In genomic region chr6:36035240-36035639, GRCh38 we compare ENCODE assay signal across 24 cellular contexts. TPM values are rescaled to one million over a fixed set of nuclear protein-coding genes. Genes with fewer than 3 reads are reported as not detected.
DNase-seq lines count a peak whose midpoint lies in the region; ATAC-seq and TF ChIP-seq lines count a peak whose summit lies in the region.
"Had no signal": no experiment of that assay in that cellular context is flagged by ENCODE, and none has a peak within 500 bp of the region (broad histone marks: within the 10 kb centered on the region; RNA-seq: fewer than 3 reads in every experiment).

No MANE protein-coding gene starts in this region.

- H4K5ac ChIP-seq in mesendoderm (ENCODE audit: low read length) = no peak overlapping the region

- H3K36me3 ChIP-seq in PC-3 (ENCODE audit: low read depth, low read length) (no peaks in the 10 kb centered on the region), mesendoderm (ENCODE audit: control insufficient read depth, insufficient read depth, low read length) (no peaks in the 10 kb centered on the region)
- H3K36me3 ChIP-seq: HAP-1, thyroid gland had no signal

- peaks cover 13% of the 10 kb centered on the region for H3K36me3 Mint-ChIP-seq in stimulated activated naive CD8-positive, alpha-beta T cell treated with anti-CD3 and anti-CD28 coated beads, Interleukin-15, Interleukin-2, amounts not matched to agents 100 ng/mL and 50 ng/mL, for 24 hours (ENCODE audit: low read depth)
- H3K36me3 Mint-ChIP-seq in WTC11 (no peaks in the 10 kb centered on the region), immature natural killer cell (peaks cover 0 to 3% (median 0%) of the 10 kb centered on the region in 3 donors)
- H3K36me3 Mint-ChIP-seq: naive B cell had no signal

- H3K18ac ChIP-seq in mesendoderm (ENCODE audit: low read length) = no peak overlapping the region

- H3K4me1 ChIP-seq in PC-3 (ENCODE audit: insufficient read depth, low read length) (peaks cover 3% of the 10 kb centered on the region; the same call in 1 of the 2 replicates), mesendoderm (ENCODE audit: control insufficient read depth, low read depth, low read length) (no peaks in the 10 kb centered on the region)

- no peaks in the 10 kb centered on the region for H3K9me2 ChIP-seq in PC-3 (replicated peaks; ENCODE audit: low read length)

- no peak overlapping the region for H2AK5ac ChIP-seq in mesendoderm (ENCODE audit: low read length)

- H2BK5ac ChIP-seq in mesendoderm (ENCODE audit: low read length) = no peak overlapping the region

- intact Hi-C loops in PC-3 (cut with micrococcal nuclease) = no loop called here

- peak overlapping the region; percentile 52 for H3K27ac Mint-ChIP-seq in stimulated activated naive CD8-positive, alpha-beta T cell treated with anti-CD3 and anti-CD28 coated beads, Interleukin-15, Interleukin-2, amounts not matched to agents 100 ng/mL and 50 ng/mL, for 24 hours
- H3K27ac Mint-ChIP-seq in WTC11 (peak overlapping the region; percentile 25; the same call in 1 of the 2 replicates), immature natural killer cell (peak overlapping the region in 5 of 6 donors; percentile 1 to 33 (median 16))
- H3K27ac Mint-ChIP-seq: activated B cell treated with CpG ODN at 0.5 μM for 24 hours; stimulated activated naive B cell treated with anti-CD40 and anti-IgM and Interleukin-4, amounts not matched to agents 10 μg/mL and 1 μg/mL and 100 μg/mL, for 72 hours had no signal

- CTCF ChIA-PET in WTC11 (lab: Charles Lee) (no interaction called here), PC-3 (lab: Charles Lee) (no interaction called here)

- no peak overlapping the region for H3K4ac ChIP-seq in mesendoderm (ENCODE audit: low read depth, low read length)

- H3K9ac ChIP-seq in PC-3 (ENCODE audit: low read length) = no peak overlapping the region
- H3K9ac ChIP-seq in mesendoderm (ENCODE audit: low read length) = no peak overlapping the region

- TF ChIP-seq CTCF in WTC11 (IDR thresholded peaks at IDR 0.05) (no peak), PC-3 (conservative IDR thresholded peaks at IDR 0.05; ENCODE audit: low read depth, low read length) (no peak), GM20000 (IDR thresholded peaks at IDR 0.05; ENCODE audit: extremely low read depth, missing control alignments) (no peak)

- ATAC-seq in stimulated activated naive CD8-positive, alpha-beta T cell treated with anti-CD3 and anti-CD28 coated beads, Interleukin-15, Interleukin-2, amounts not matched to agents 100 U/mL and 50 U/mL, for 24 hours = no peak
- no peak for ATAC-seq in WTC11
- no peak for ATAC-seq in PC-3
- ATAC-seq: foreskin keratinocyte; SK-N-SH treated with all-trans-retinoic acid at 6 μM for 48 hours; stimulated activated naive B cell treated with anti-CD40 and anti-IgM and Interleukin-4, amounts not matched to agents 10 μg/mL and 1 μg/mL and 100 μg/mL, for 72 hours had no signal

- no peak overlapping the region for H4K8ac ChIP-seq in mesendoderm (ENCODE audit: low read depth, low read length)

- peaks cover 100% of the 10 kb centered on the region for H3K79me2 ChIP-seq in PC-3 (ENCODE audit: low read length)
- H3K79me2 ChIP-seq in mesendoderm (ENCODE audit: control insufficient read depth, insufficient read depth, low read length) = peaks cover 37% of the 10 kb centered on the region

- H3K27me3 Mint-ChIP-seq in stimulated activated naive CD8-positive, alpha-beta T cell treated with anti-CD3 and anti-CD28 coated beads, Interleukin-15, Interleukin-2, amounts not matched to agents 100 ng/mL and 50 ng/mL, for 24 hours = no peaks in the 10 kb centered on the region
- no peaks in the 10 kb centered on the region for H3K27me3 Mint-ChIP-seq in WTC11 (ENCODE audit: low read depth)
- H3K27me3 Mint-ChIP-seq in immature natural killer cell (ENCODE audit: low read depth in 3 of 3) = peaks cover 0 to 2% (median 0%) of the 10 kb centered on the region in 3 donors
- H3K27me3 Mint-ChIP-seq: activated B cell treated with CpG ODN at 0.5 μM for 24 hours; naive B cell; stimulated activated naive B cell treated with anti-CD40 and anti-IgM and Interleukin-4, amounts not matched to agents 10 μg/mL and 1 μg/mL and 100 μg/mL, for 72 hours had no signal

- H3F3A ChIP-seq in PC-3 (ENCODE audit: low read length, unreplicated experiment) = no peaks in the 10 kb centered on the region

- peaks cover 87% of the 10 kb centered on the region for H3K4me1 Mint-ChIP-seq in stimulated activated naive CD8-positive, alpha-beta T cell treated with anti-CD3 and anti-CD28 coated beads, Interleukin-15, Interleukin-2, amounts not matched to agents 100 ng/mL and 50 ng/mL, for 24 hours (ENCODE audit: low read depth)
- H3K4me1 Mint-ChIP-seq in WTC11 = peaks cover 33% of the 10 kb centered on the region
- peaks cover 77 to 92% of the 10 kb centered on the region in 2 donors for H3K4me1 Mint-ChIP-seq in immature natural killer cell

- H3K79me1 ChIP-seq in mesendoderm (ENCODE audit: low read length) = peaks cover 16% of the 10 kb centered on the region

- H3K4me2 ChIP-seq in PC-3 (ENCODE audit: low read length) (no peak overlapping the region), mesendoderm (ENCODE audit: low read length) (no peak overlapping the region)

- POLR2A ChIA-PET in WTC11 (lab: Charles Lee) = interaction anchor here (0.6 kb wide), 1 partner anchor 9 kb away, joined by 7 read pairs; no protein-coding TSS in a partner anchor
- POLR2A ChIA-PET in PC-3 (lab: Charles Lee; ENCODE audit: unreplicated experiment) = interaction anchor here (0.6 to 0.7 kb wide), 2 partner anchors 38 to 263 kb away, joined by 3 to 7 read pairs; no protein-coding TSS in a partner anchor

- H3K27me3 ChIP-seq in PC-3 (ENCODE audit: low read length) = no peaks in the 10 kb centered on the region
- no peaks in the 10 kb centered on the region for H3K27me3 ChIP-seq in mesendoderm (ENCODE audit: insufficient read depth, low read length, poor library complexity)
- H3K27me3 ChIP-seq: foreskin keratinocyte, thyroid gland had no signal

- H2AFZ ChIP-seq in PC-3 (ENCODE audit: low read length) = no peak overlapping the region

- H2BK120ac ChIP-seq in mesendoderm (ENCODE audit: low read depth, low read length) = no peak overlapping the region

- no peak for DNase-seq in stimulated activated naive CD8-positive, alpha-beta T cell treated with anti-CD3 and anti-CD28 coated beads, Interleukin-15, Interleukin-2, amounts not matched to agents 100 U/mL and 50 U/mL, for 24 hours
- no peak for DNase-seq in WTC11 (ENCODE audit: low spot score)
- DNase-seq in immature natural killer cell = no peak
- no peak for DNase-seq in PC-3
- no peak for DNase-seq in mesendoderm
- no peak for DNase-seq in GM20000 (ENCODE audit: low spot score)
- DNase-seq: activated B cell treated with CpG ODN at 0.5 μM for 24 hours; activated CD8-positive, alpha-beta memory T cell treated with anti-CD3 and anti-CD28 coated beads for 24 hours; DMS53; foreskin keratinocyte; hippocampal formation; islet precursor cell; Kasumi-1; naive B cell; NCI-H2081 treated with DMSO at 0.1 percent for 48 hours; posterior cingulate gyrus; stimulated activated naive B cell treated with anti-CD40 and anti-IgM and Interleukin-4, amounts not matched to agents 10 μg/mL and 1 μg/mL and 100 μg/mL, for 72 hours; T-helper 9 cell; thyroid gland had no signal

- H3K4me3 Mint-ChIP-seq in stimulated activated naive CD8-positive, alpha-beta T cell treated with anti-CD3 and anti-CD28 coated beads, Interleukin-15, Interleukin-2, amounts not matched to agents 100 ng/mL and 50 ng/mL, for 24 hours = no peak overlapping the region
- H3K4me3 Mint-ChIP-seq in WTC11 = no peak overlapping the region
- peak overlapping the region in 3 of 5 donors; percentile 6 to 72 (median 25) for H3K4me3 Mint-ChIP-seq in immature natural killer cell
- H3K4me3 Mint-ChIP-seq: activated B cell treated with CpG ODN at 0.5 μM for 24 hours; stimulated activated naive B cell treated with anti-CD40 and anti-IgM and Interleukin-4, amounts not matched to agents 10 μg/mL and 1 μg/mL and 100 μg/mL, for 72 hours had no signal

- no peak overlapping the region for H2BK15ac ChIP-seq in mesendoderm (replicated peaks; ENCODE audit: low read depth)

- H3K4me3 ChIP-seq in PC-3 (ENCODE audit: low read length) = no peak overlapping the region
- no peak overlapping the region for H3K4me3 ChIP-seq in mesendoderm (ENCODE audit: low read length)
- H3K4me3 ChIP-seq: HAP-1, thyroid gland had no signal

- H3K56ac ChIP-seq in mesendoderm (ENCODE audit: low read length) = no peak overlapping the region

- no CpG with 5 or more reads among the region's 3 CpGs for WGBS in mesendoderm (ENCODE audit: extremely low coverage, insufficient coverage, low lambda C conversion rate)

- H3K27ac ChIP-seq in PC-3 (ENCODE audit: low read length) (no peak overlapping the region), mesendoderm (ENCODE audit: low read depth, low read length) (no peak overlapping the region)
- H3K27ac ChIP-seq: foreskin keratinocyte had no signal

- no peaks in the 10 kb centered on the region for H3K9me3 ChIP-seq in PC-3 (ENCODE audit: low read length)
- H3K9me3 ChIP-seq: HAP-1, thyroid gland had no signal

- no peaks in the 10 kb centered on the region for H3K9me3 Mint-ChIP-seq in stimulated activated naive CD8-positive, alpha-beta T cell treated with anti-CD3 and anti-CD28 coated beads, Interleukin-15, Interleukin-2, amounts not matched to agents 100 ng/mL and 50 ng/mL, for 24 hours
- H3K9me3 Mint-ChIP-seq in WTC11 (no peaks in the 10 kb centered on the region), immature natural killer cell (no peaks in the 10 kb centered on the region)
- H3K9me3 Mint-ChIP-seq: activated B cell treated with CpG ODN at 0.5 μM for 24 hours; naive B cell; stimulated activated naive B cell treated with anti-CD40 and anti-IgM and Interleukin-4, amounts not matched to agents 10 μg/mL and 1 μg/mL and 100 μg/mL, for 72 hours had no signal

- no peak overlapping the region for H3K23ac ChIP-seq in mesendoderm (ENCODE audit: low read length)

- peaks cover 10% of the 10 kb centered on the region; the same call in 1 of the 2 replicates for H4K20me1 ChIP-seq in PC-3 (ENCODE audit: low read length)

- BruUV-seq in PC-3 (replicated peaks; lab: Mats Ljungman, UMichigan) = no TSS peak

TF ChIP-seq in WTC11, 78 proteins besides CTCF, POLR2A, EP300 and RAD21:
- no peak for TF ChIP-seq GRHL2 (CRISPR knock-in tag; IDR thresholded peaks at IDR 0.05; ENCODE audit: insufficient replicate concordance, severe bottlenecking)
TF ChIP-seq in WTC11: peak in this region for 0.

RNA-seq across cellular contexts. Expression of gene MAPK14, which starts 7.6 kb away (rescaled TPM):
- 30.8 to 34.7 TPM (median 34.0 TPM) in 3 replicates for total RNA-seq in WTC11 (2021)
- 10 to 100 TPM; 34.4 to 71.8 (median 44.6) TPM for polyA plus RNA-seq in immature natural killer cell
- 53.7 and 56.8 TPM in 2 replicates for total RNA-seq in PC-3 (2014; rRNA removed)
- polyA plus RNA-seq in mesendoderm (2013, experiment 1 of 2) = 13.7 TPM
- 14.3 TPM for polyA plus RNA-seq in mesendoderm (2013, experiment 2 of 2)

RNA-seq across cellular contexts. Expression of gene SLC26A8, which starts 10.8 kb away (rescaled TPM):
- 0.46 to 0.80 TPM (median 0.50 TPM) in 3 replicates for total RNA-seq in WTC11 (2021)
- not detected for polyA plus RNA-seq in immature natural killer cell
- not detected in 2 replicates for total RNA-seq in PC-3 (2014; rRNA removed)
- 0.21 TPM for polyA plus RNA-seq in mesendoderm (2013, experiment 1 of 2)
- polyA plus RNA-seq in mesendoderm (2013, experiment 2 of 2) = 0.22 TPM
- total RNA-seq: activated B cell treated with CpG ODN at 0.5 μM for 24 hours, bronchial epithelial cell, foreskin keratinocyte, NCI-H460 had no signal

Comparison
In these comparisons a context has a peak if more than half of its experiments do, and no peak if none do; other contexts are left out.
1. H3K4me3 Mint-ChIP-seq: peak in immature natural killer cell (3 of 5); none in stimulated activated naive CD8-positive, alpha-beta T cell treated with anti-CD3 and anti-CD28 coated beads, Interleukin-15, Interleukin-2, amounts not matched to agents 100 ng/mL and 50 ng/mL, for 24 hours (single experiment) and WTC11 (single experiment).
2. Peak in every context shown above with its lines, with median percentiles within 50 percentile points of each other: H3K27ac Mint-ChIP-seq.